8 cellular contexts compared by ENCODE assay signal in genomic region chr6:34912715-34913464, GRCh38.
DNase-seq lines count a peak whose midpoint lies in the region; ATAC-seq and TF ChIP-seq lines count a peak whose summit lies in the region.

No MANE protein-coding gene starts in this region.

- H3K4me3 ChIP-seq in AG10803 (ENCODE audit: low read length) (no peak overlapping the region), choroid plexus epithelial cell (ENCODE audit: low read depth, low read length) (no peak overlapping the region)

- DNase-seq in AG10803 (ENCODE audit: low read depth), result peak; percentile 78
- DNase-seq in NOMO-1 treated with dmso at 0.1 percent for 144 hours (lab: John Stamatoyannopoulos, UW; ENCODE audit: unreplicated experiment), result peak; percentile 38
- DNase-seq in choroid plexus epithelial cell (ENCODE audit: low read depth), result peak; percentile 84
- DNase-seq in stromal cell of bone marrow (ENCODE audit: low read depth), result peak; percentile 36
- DNase-seq in NCI-H774 (lab: John Stamatoyannopoulos, UW), result no peak
- no peak for DNase-seq in caudate nucleus (lab: John Stamatoyannopoulos, UW)
- no peak for DNase-seq in NCI-H2196 (lab: John Stamatoyannopoulos, UW; ENCODE audit: unreplicated experiment)

- TF ChIP-seq CTCF in AG10803 (conservative IDR thresholded peaks at IDR 0.05; ENCODE audit: low read length) (no peak), choroid plexus epithelial cell (conservative IDR thresholded peaks at IDR 0.05; ENCODE audit: low read depth, low read length) (no peak)

- ATAC-seq in GM21381 (IDR thresholded peaks at IDR 0.05; ENCODE audit: unreplicated experiment), result peak; percentile 88

- H3K27ac ChIP-seq in caudate nucleus (ENCODE audit: low read depth, low read length), result no peak overlapping the region

Comparison
In these comparisons a context has a peak if more than half of its experiments do, and no peak if none do; other contexts are left out.
1. DNase-seq: peak in AG10803 (single experiment), NOMO-1 treated with dmso at 0.1 percent for 144 hours (single experiment), choroid plexus epithelial cell (single experiment) and stromal cell of bone marrow (single experiment); none in NCI-H774 (single experiment), caudate nucleus (0 of 61) and NCI-H2196 (single experiment).